1 cellular context compared by ENCODE assay signal in the genomic region with DNA sequence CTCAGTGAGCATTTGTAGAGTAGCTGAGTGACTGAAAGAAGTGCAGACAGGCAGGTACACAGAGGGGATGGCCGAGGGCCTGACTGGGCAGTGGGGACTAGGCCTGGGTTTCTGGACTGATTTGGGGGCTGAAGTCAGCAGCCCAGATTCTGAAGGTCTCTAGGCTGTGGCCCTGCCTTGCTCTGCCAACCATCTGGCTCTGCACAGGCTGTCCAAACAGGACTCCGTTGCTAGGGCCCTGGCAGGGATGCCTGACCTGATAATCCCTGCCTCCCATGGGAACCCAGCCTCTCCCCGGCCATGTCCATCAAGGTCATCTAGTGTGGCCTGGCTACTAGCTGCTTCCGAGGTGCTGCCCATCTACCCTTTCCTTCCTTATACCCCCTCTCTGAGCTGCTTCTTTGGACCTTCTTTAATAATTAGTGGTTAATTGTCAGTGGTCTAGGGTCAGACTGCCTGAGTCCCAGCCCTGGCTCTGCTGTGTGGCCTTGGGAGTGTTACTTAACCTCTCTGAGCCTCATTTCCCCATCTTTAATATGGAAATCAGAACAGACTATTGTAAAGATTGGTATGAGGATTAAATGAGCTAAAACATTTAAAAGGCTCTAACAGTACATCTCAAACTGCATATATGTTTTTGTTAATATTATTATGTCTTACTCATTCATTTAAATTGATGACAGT.
TF ChIP-seq lines count a peak whose summit lies in the region.

No MANE protein-coding gene starts in this region.

TF ChIP-seq in SK-N-SH treated with all-trans-retinoic acid at 6 μM for 48 hours, 23 proteins besides CTCF, POLR2A, EP300 and RAD21 (continued from another document):
- no peak for TF ChIP-seq BACH2 (CRISPR knock-in tag; IDR thresholded peaks at IDR 0.05; ENCODE audit: borderline replicate concordance)
